ENCODE assay signal across 8 cellular contexts in the genomic region with DNA sequence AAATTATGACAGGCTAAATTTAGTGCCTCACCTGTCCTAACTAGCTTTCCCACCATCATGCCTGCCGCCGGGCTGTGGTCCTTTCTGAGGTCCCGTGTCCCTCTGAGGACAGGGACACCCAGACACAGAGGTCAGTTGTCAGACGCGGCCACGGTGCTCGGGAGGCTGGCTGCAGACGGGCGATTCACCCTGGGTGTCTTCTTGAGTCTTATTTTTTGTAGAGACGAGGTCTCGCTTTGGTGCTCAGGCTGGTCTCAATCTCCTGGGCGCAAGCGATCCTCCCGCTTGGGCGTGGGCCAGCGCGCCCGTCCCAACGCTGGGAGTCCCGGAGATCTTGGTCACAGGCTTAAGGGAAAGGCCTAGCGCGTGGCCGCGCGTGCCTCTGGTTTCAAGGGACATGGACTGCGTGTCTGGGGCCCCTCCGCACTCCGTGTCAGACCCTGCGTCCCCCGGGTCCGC. TPM values are rescaled to one million over a fixed set of nuclear protein-coding genes. Genes with fewer than 3 reads are reported as not detected.
DNase-seq lines count a peak whose midpoint lies in the region; ATAC-seq and TF ChIP-seq lines count a peak whose summit lies in the region.

No MANE protein-coding gene starts in this region.

- ATAC-seq in memory B cell (ENCODE audit: low read depth) (no peak), upper lobe of right lung (peak; percentile 40), HG03520 (IDR thresholded peaks at IDR 0.05; ENCODE audit: unreplicated experiment) (no peak)

- H3K4me3 ChIP-seq in NB4 (ENCODE audit: low read depth, low read length) (peak overlapping the region; percentile 43), choroid plexus epithelial cell (ENCODE audit: low read depth, low read length) (peak overlapping the region; percentile 69), upper lobe of right lung (peak overlapping the region; percentile 82)

- H3K27ac ChIP-seq in upper lobe of right lung, result peak overlapping the region; percentile 92

- H3K27me3 ChIP-seq in upper lobe of right lung, result no peaks in the 10 kb centered on the region

- H3K36me3 Mint-ChIP-seq in memory B cell, result no peaks in the 10 kb centered on the region

- H3K9me3 ChIP-seq in upper lobe of right lung, result no peaks in the 10 kb centered on the region

- H3K4me3 Mint-ChIP-seq in memory B cell, result peak overlapping the region; percentile 93

- H3K4me1 ChIP-seq in upper lobe of right lung, result peaks cover 25% of the 10 kb centered on the region

- intact Hi-C loops in upper lobe of right lung (cut with DNase I), result no loop called here

- H3K36me3 ChIP-seq in upper lobe of right lung, result no peaks in the 10 kb centered on the region

- no peak overlapping the region for H3K27ac Mint-ChIP-seq in memory B cell

- H3K9me3 Mint-ChIP-seq in memory B cell, result no peaks in the 10 kb centered on the region

- no peak for TF ChIP-seq CTCF in NB4 (IDR thresholded peaks at IDR 0.05; ENCODE audit: low read depth, low read length)
- no peak for TF ChIP-seq CTCF in choroid plexus epithelial cell (conservative IDR thresholded peaks at IDR 0.05; ENCODE audit: low read depth, low read length)
- TF ChIP-seq CTCF in upper lobe of right lung (IDR thresholded peaks at IDR 0.05), result no peak

- peaks cover 19% of the 10 kb centered on the region for H3K4me1 Mint-ChIP-seq in memory B cell

- TF ChIP-seq POLR2A in NB4 (IDR thresholded peaks at IDR 0.05; ENCODE audit: extremely low read depth, insufficient read length), result no peak

- peak; percentile 53 for DNase-seq in Daoy (ENCODE audit: low read depth)
- peak; percentile 33 for DNase-seq in NB4 (ENCODE audit: low read depth)
- DNase-seq in choroid plexus epithelial cell (ENCODE audit: low read depth), result no peak
- DNase-seq in memory B cell (ENCODE audit: low spot score in 2 of 2), result no peak
- DNase-seq in upper lobe of right lung, result no peak
- no peak for DNase-seq in DMS114 treated with DMSO at 0.1 percent for 48 hours (lab: John Stamatoyannopoulos, UW; ENCODE audit: unreplicated experiment)
- no peak for DNase-seq in cerebellar cortex (ENCODE audit: low spot score)

- H3K27me3 Mint-ChIP-seq in memory B cell, result peaks cover 4% of the 10 kb centered on the region

RNA-seq across cellular contexts. Expression of gene RAB11FIP3, which starts 0.8 kb away (rescaled TPM):
- total RNA-seq in Daoy (2014; rRNA removed; shearing (Covaris generic)), result 6.2 and 10.4 TPM in 2 replicates
- total RNA-seq in upper lobe of right lung, result 44.1 TPM

RNA-seq across cellular contexts. Expression of gene DECR2, which starts 23.0 kb away (rescaled TPM):
- total RNA-seq in Daoy (2014; rRNA removed; shearing (Covaris generic)), result 1.3 and 4.2 TPM in 2 replicates
- 14.2 TPM for total RNA-seq in upper lobe of right lung

RNA-seq across cellular contexts. Expression of gene NME4, which starts 27.7 kb away (rescaled TPM):
- 35.6 and 39.9 TPM in 2 replicates for total RNA-seq in Daoy (2014; rRNA removed; shearing (Covaris generic))
- 45.6 TPM for total RNA-seq in upper lobe of right lung

RNA-seq across cellular contexts. Expression of gene PGAP6, which starts 42.9 kb away (rescaled TPM):
- 12.1 and 22.1 TPM in 2 replicates for total RNA-seq in Daoy (2014; rRNA removed; shearing (Covaris generic))
- 65.2 TPM for total RNA-seq in upper lobe of right lung

RNA-seq across cellular contexts. Expression of gene MRPL28, which starts 54.3 kb away (rescaled TPM):
- total RNA-seq in Daoy (2014; rRNA removed; shearing (Covaris generic)), result 128 and 141 TPM in 2 replicates
- 39.0 TPM for total RNA-seq in upper lobe of right lung

Comparison
In these comparisons a context has a peak if more than half of its experiments do, and no peak if none do; other contexts are left out.
1. DNase-seq: peak in Daoy (single experiment) and NB4 (single experiment); none in choroid plexus epithelial cell (single experiment), memory B cell (0 of 2), upper lobe of right lung (single experiment), DMS114 treated with DMSO at 0.1 percent for 48 hours (single experiment) and cerebellar cortex (single experiment).
2. Peak in every context shown above with its lines, with median percentiles within 50 percentile points of each other: H3K4me3 ChIP-seq.